In the genomic region with DNA sequence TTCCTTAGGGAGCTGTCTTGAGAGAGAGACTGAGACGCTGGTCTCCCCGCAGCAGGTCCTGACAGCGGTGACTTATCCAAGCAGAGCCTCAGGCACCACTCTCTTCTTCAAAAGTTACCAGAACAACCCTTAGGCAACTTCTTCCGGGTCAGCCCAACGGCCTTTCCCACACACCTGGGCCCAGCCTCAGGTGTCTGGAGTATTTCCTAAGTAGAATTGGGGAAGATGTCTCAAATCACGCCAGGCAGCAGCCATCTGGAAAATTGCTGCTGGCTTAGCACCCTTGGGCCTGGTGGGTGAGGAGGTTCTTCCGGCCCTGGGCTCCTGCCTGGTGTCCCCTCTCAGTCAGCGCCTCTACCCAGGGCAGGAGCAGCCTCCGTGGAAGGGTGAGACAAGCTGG, we compare ENCODE assay signal across 22 cellular contexts.
"Had no signal": no experiment of that assay in that cellular context is flagged by ENCODE, and none has a peak within 500 bp of the region (broad histone marks: within the 10 kb centered on the region; RNA-seq: fewer than 3 reads in every experiment).

No MANE protein-coding gene starts in this region.

- FAIRE-seq: endometrium, keratinocyte had no signal

- H3K4me1 Mint-ChIP-seq: activated naive CD4-positive, alpha-beta T cell treated with anti-CD3 and anti-CD28 coated beads, Interleukin-2, amount 50 U/mL, for 24 hours had no signal

- DNase-seq: activated CD4-positive, alpha-beta memory T cell treated with anti-CD3 and anti-CD28 coated beads, Interleukin-2, amount 10 ng/mL, durations not matched to agents 7 days and 5 days; activated CD4-positive, alpha-beta T cell treated with anti-CD3 and anti-CD28 coated beads for 48 hours; activated CD4-positive, CD25-positive, alpha-beta regulatory T cell; activated gamma-delta T cell; activated T-cell treated with anti-CD3 and anti-CD28 coated beads, Interleukin-2, amount 50 U/mL, for 48 hours; colonic mucosa; erythroblast; foreskin melanocyte; hypothalamus; naive B cell; stimulated activated naive CD4-positive, alpha-beta T cell treated with Interleukin-2 at 50 U/mL for 16 hours; T-helper 1 cell; T1000; transverse colon had no signal

- H3K4me3 ChIP-seq: ascending aorta, colonic mucosa, lung, transverse colon had no signal

- H3K9me3 Mint-ChIP-seq: activated CD4-positive, alpha-beta memory T cell treated with anti-CD3 and anti-CD28 coated beads, Interleukin-2, amount 10 ng/mL, durations not matched to agents 7 days and 5 days; activated naive CD4-positive, alpha-beta T cell treated with anti-CD3 and anti-CD28 coated beads, Interleukin-2, amount 50 U/mL, for 24 hours; central memory CD8-positive, alpha-beta T cell; naive B cell had no signal

- H3K79me2 ChIP-seq: parathyroid adenoma had no signal

- H3K27me3 ChIP-seq: ascending aorta, colonic mucosa, neutrophil, transverse colon had no signal

- H3K27ac ChIP-seq: ascending aorta, colonic mucosa, neutrophil, parathyroid adenoma, transverse colon had no signal

- H3K27ac Mint-ChIP-seq: activated CD4-positive, alpha-beta memory T cell treated with anti-CD3 and anti-CD28 coated beads, Interleukin-2, amount 10 ng/mL, durations not matched to agents 7 days and 5 days; activated naive CD4-positive, alpha-beta T cell treated with anti-CD3 and anti-CD28 coated beads, Interleukin-2, amount 50 U/mL, for 24 hours; naive B cell had no signal

- H3K4me1 ChIP-seq: colonic mucosa, parathyroid adenoma had no signal

- H3K27me3 Mint-ChIP-seq: activated CD4-positive, alpha-beta memory T cell treated with anti-CD3 and anti-CD28 coated beads, Interleukin-2, amount 10 ng/mL, durations not matched to agents 7 days and 5 days; activated naive CD4-positive, alpha-beta T cell treated with anti-CD3 and anti-CD28 coated beads, Interleukin-2, amount 50 U/mL, for 24 hours had no signal

- H3K9me3 ChIP-seq: ascending aorta, colonic mucosa, neutrophil, transverse colon had no signal

- H2AFZ ChIP-seq: parathyroid adenoma had no signal

- H3K4me3 Mint-ChIP-seq: activated CD4-positive, alpha-beta memory T cell treated with anti-CD3 and anti-CD28 coated beads, Interleukin-2, amount 10 ng/mL, durations not matched to agents 7 days and 5 days; activated naive CD4-positive, alpha-beta T cell treated with anti-CD3 and anti-CD28 coated beads, Interleukin-2, amount 50 U/mL, for 24 hours; central memory CD8-positive, alpha-beta T cell; naive B cell had no signal

- H3K36me3 ChIP-seq: ascending aorta, colonic mucosa, neutrophil, transverse colon had no signal

- H3K9ac ChIP-seq: parathyroid adenoma had no signal

- H3K36me3 Mint-ChIP-seq: activated naive CD4-positive, alpha-beta T cell treated with anti-CD3 and anti-CD28 coated beads, Interleukin-2, amount 50 U/mL, for 24 hours; naive B cell had no signal
